ENCODE assay signal across 17 cellular contexts in the genomic region with DNA sequence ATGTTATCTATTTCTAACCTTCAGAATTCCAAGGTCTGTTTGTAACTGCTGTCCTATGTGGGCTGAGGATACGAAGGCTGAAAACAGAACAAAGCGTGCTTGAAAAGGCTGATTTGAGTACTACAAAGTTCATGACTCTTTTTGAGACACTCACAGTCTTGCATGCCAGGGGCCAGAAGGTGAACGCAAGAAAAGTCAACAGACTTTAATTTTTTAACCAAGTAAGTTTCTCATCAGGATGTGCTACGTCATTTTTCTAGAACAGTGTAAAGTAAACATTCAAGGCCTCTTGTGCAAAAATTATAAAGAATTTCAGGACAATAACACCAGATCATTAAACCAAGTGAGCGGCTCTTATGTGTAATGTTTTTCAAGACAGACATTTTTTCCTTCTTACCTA.
DNase-seq lines count a peak whose midpoint lies in the region; ATAC-seq, FAIRE-seq and TF ChIP-seq lines count a peak whose summit lies in the region.
"Had no signal": no experiment of that assay in that cellular context is flagged by ENCODE, and none has a peak within 500 bp of the region (broad histone marks: within the 10 kb centered on the region; RNA-seq: fewer than 3 reads in every experiment).

No MANE protein-coding gene starts in this region.

- H3K27ac ChIP-seq in liver (ENCODE audit: low read depth in 1 of 2, low read length in 2 of 2) (no peak overlapping the region), HepG2 (ENCODE audit: extremely low read length, insufficient read depth, low read length) (no peak overlapping the region), fibroblast of lung (ENCODE audit: insufficient read depth, low read length) (no peak overlapping the region)
- H3K27ac ChIP-seq: 22Rv1 had no signal

- H3K9ac ChIP-seq in liver (ENCODE audit: low read depth in 1 of 2, low read length in 2 of 2) (no peak overlapping the region), HepG2 (ENCODE audit: insufficient read depth, low read depth, low read length) (no peak overlapping the region), fibroblast of lung (ENCODE audit: insufficient read depth, low read length) (no peak overlapping the region)

- H2AFZ ChIP-seq in HepG2 (ENCODE audit: low read length) (no peak overlapping the region), fibroblast of lung (ENCODE audit: low read length) (no peak overlapping the region)

- H3K9me3 ChIP-seq in liver (ENCODE audit: control insufficient read depth in 4 of 4, low read length in 3 of 4) (no peaks in the 10 kb centered on the region), HepG2 (ENCODE audit: low read length) (no peaks in the 10 kb centered on the region), fibroblast of lung (ENCODE audit: control insufficient read depth, insufficient read depth, low read depth, low read length) (no peaks in the 10 kb centered on the region)
- H3K9me3 ChIP-seq: BE2C, MG63 had no signal

- POLR2A ChIA-PET in HepG2 (lab: Yijun Ruan, JAX) = no interaction called here

- TF ChIP-seq CTCF in liver (IDR thresholded peaks at IDR 0.05; ENCODE audit: low read depth, low read length, missing input control) (no peak), HepG2 (CRISPR knock-in tag; IDR thresholded peaks at IDR 0.05) (no peak), fibroblast of lung (conservative IDR thresholded peaks at IDR 0.05 in 1 of 2, IDR thresholded peaks at IDR 0.05 in 1 of 2; ENCODE audit: low read depth in 1 of 2, low read length in 2 of 2) (no peak)

- no TSS peak for BruUV-seq in HepG2 (replicated peaks; lab: Mats Ljungman, UMichigan)

- H4K20me1 ChIP-seq in HepG2 (ENCODE audit: insufficient read depth, low read length) (no peaks in the 10 kb centered on the region), fibroblast of lung (ENCODE audit: control insufficient read depth, extremely low read depth, insufficient read depth, low read length) (no peaks in the 10 kb centered on the region)

- H3K27me3 ChIP-seq in liver (ENCODE audit: control insufficient read depth in 4 of 4, insufficient read depth in 4 of 4, low read length in 3 of 4) (no peaks in the 10 kb centered on the region), HepG2 (ENCODE audit: control insufficient read depth in 1 of 2, insufficient read depth in 2 of 2, low read length in 2 of 2) (no peaks in the 10 kb centered on the region), fibroblast of lung (ENCODE audit: control insufficient read depth, insufficient read depth, low read length) (no peaks in the 10 kb centered on the region)
- H3K27me3 ChIP-seq: BE2C had no signal

- in situ Hi-C loops in HepG2 (cut with HindIII; ENCODE audit: extremely low pct_ligation_motif_present, low pct_unique_long_range_greater_than_20kb) = no loop called here

- H3K4me3 ChIP-seq in liver (ENCODE audit: low read depth in 1 of 3, low read length in 3 of 3) (no peak overlapping the region), HepG2 (replicated peaks in 1 of 3; ENCODE audit: insufficient read depth in 1 of 3, low read depth in 2 of 3, low read length in 3 of 3) (no peak overlapping the region), fibroblast of lung (replicated peaks in 1 of 4; ENCODE audit: control extremely low read depth in 1 of 4, insufficient read depth in 1 of 4, low read depth in 3 of 4, low read length in 4 of 4) (no peak overlapping the region)
- H3K4me3 ChIP-seq: MG63 had no signal

- WGBS in liver = 63% methylated on average over 5 of the region's 5 CpGs
- WGBS in HepG2 (ENCODE audit: low lambda C conversion rate) = 13% methylated on average over 5 of the region's 5 CpGs

- no peak for ATAC-seq in HepG2
- no peak for ATAC-seq in HG03520 (IDR thresholded peaks at IDR 0.05; ENCODE audit: unreplicated experiment)
- no peak for ATAC-seq in HG02588 (IDR thresholded peaks at IDR 0.05; ENCODE audit: unreplicated experiment)
- ATAC-seq: Panc1 had no signal

- H3K36me3 ChIP-seq in liver (ENCODE audit: control insufficient read depth in 4 of 4, insufficient read depth in 3 of 4, low read depth in 1 of 4, low read length in 3 of 4) = no peaks in the 10 kb centered on the region
- no peaks in the 10 kb centered on the region for H3K36me3 ChIP-seq in HepG2 (replicated peaks in 1 of 2; ENCODE audit: control insufficient read depth in 1 of 2, insufficient read depth in 2 of 2, low read length in 2 of 2)
- no peaks in the 10 kb centered on the region for H3K36me3 ChIP-seq in fibroblast of lung (ENCODE audit: control insufficient read depth, insufficient read depth, low read length)
- H3K36me3 ChIP-seq: BE2C, MG63 had no signal

- no peak overlapping the region for H3K4me2 ChIP-seq in HepG2 (ENCODE audit: low read depth, low read length)
- no peak overlapping the region for H3K4me2 ChIP-seq in fibroblast of lung (ENCODE audit: extremely low read depth, insufficient read depth, low read length)

- H3K4me1 ChIP-seq in liver (ENCODE audit: control insufficient read depth in 4 of 4, insufficient read depth in 4 of 4, low read length in 3 of 4) (no peaks in the 10 kb centered on the region), HepG2 (ENCODE audit: insufficient read depth, low read length) (no peaks in the 10 kb centered on the region), fibroblast of lung (ENCODE audit: control insufficient read depth, extremely low read depth, insufficient read depth, low read length) (no peaks in the 10 kb centered on the region)
- H3K4me1 ChIP-seq: BE2C had no signal

- no peak for FAIRE-seq in HepG2 (lab: Jason Lieb, UNC)

- CTCF ChIA-PET in HepG2 (lab: Yijun Ruan, JAX; ENCODE audit: low intra/inter-chr PET ratio, low total read pairs) = no interaction called here

- TF ChIP-seq EP300 in HepG2 (IDR thresholded peaks at IDR 0.05; ENCODE audit: low read depth in 2 of 2, low read length in 2 of 2) (no peak), HepG2 (CRISPR knock-in tag; IDR thresholded peaks at IDR 0.05; ENCODE audit: borderline replicate concordance) (no peak)

- intact Hi-C loops in HepG2 (cut with micrococcal nuclease; ENCODE audit: unreplicated experiment) = no loop called here

- H3K79me2 ChIP-seq in HepG2 (ENCODE audit: insufficient read depth, low read length) (no peaks in the 10 kb centered on the region), fibroblast of lung (ENCODE audit: control insufficient read depth, insufficient read depth, low read length) (no peaks in the 10 kb centered on the region)

- TF ChIP-seq RAD21 in liver (IDR thresholded peaks at IDR 0.05) (peak in 1 of 2 donors; percentile 16), HepG2 (CRISPR knock-in tag; IDR thresholded peaks at IDR 0.05) (no peak)

- DNase-seq in HepG2 (ENCODE audit: low spot score) (no peak), fibroblast of lung (ENCODE audit: low read depth in 2 of 2) (peak; percentile 41 to 73), non-pigmented ciliary epithelial cell (ENCODE audit: low read depth) (peak; percentile 57), Ammon's horn (ENCODE audit: low spot score) (no peak), NCI-H1105 treated with DMSO at 0.1 percent for 48 hours (lab: John Stamatoyannopoulos, UW) (no peak)
- DNase-seq: BE2C; CD4-positive, alpha-beta memory T cell; H9; MG63; NCI-H1092; NCI-H2227 treated with DMSO at 0.1 percent for 48 hours; NCI-H524 had no signal

- TF ChIP-seq POLR2A in HepG2 (IDR thresholded peaks at IDR 0.05; ENCODE audit: insufficient read depth in 1 of 2, low read depth in 2 of 2, low read length in 2 of 2) = no peak

TF ChIP-seq in liver, 16 proteins besides CTCF, POLR2A, EP300 and RAD21 (continues in another document):
- TF ChIP-seq YY1 (IDR thresholded peaks at IDR 0.05) (no peak), FOXA2 (IDR thresholded peaks at IDR 0.05) (no peak), MAX (IDR thresholded peaks at IDR 0.05) (no peak), SP1 (IDR thresholded peaks at IDR 0.05) (peak; percentile 13), ATF3 (IDR thresholded peaks at IDR 0.05) (no peak), EGR1 (IDR thresholded peaks at IDR 0.05; ENCODE audit: low read depth in 2 of 2) (no peak), HNF4A (conservative IDR thresholded peaks at IDR 0.05) (no peak), RXRA (IDR thresholded peaks at IDR 0.05) (peak; percentile 25 to 29), FOXA1 (IDR thresholded peaks at IDR 0.05) (no peak), JUND (IDR thresholded peaks at IDR 0.05) (no peak), NR2F2 (IDR thresholded peaks at IDR 0.05) (peak; percentile 93), GABPA (IDR thresholded peaks at IDR 0.05 in 1 of 2, conservative IDR thresholded peaks at IDR 0.05 in 1 of 2) (no peak)

TF ChIP-seq in HepG2, 621 proteins besides CTCF, POLR2A, EP300 and RAD21 (continues in another document):
- no peak for TF ChIP-seq ZNF24 (IDR thresholded peaks at IDR 0.05)
- TF ChIP-seq, protein P1, sequence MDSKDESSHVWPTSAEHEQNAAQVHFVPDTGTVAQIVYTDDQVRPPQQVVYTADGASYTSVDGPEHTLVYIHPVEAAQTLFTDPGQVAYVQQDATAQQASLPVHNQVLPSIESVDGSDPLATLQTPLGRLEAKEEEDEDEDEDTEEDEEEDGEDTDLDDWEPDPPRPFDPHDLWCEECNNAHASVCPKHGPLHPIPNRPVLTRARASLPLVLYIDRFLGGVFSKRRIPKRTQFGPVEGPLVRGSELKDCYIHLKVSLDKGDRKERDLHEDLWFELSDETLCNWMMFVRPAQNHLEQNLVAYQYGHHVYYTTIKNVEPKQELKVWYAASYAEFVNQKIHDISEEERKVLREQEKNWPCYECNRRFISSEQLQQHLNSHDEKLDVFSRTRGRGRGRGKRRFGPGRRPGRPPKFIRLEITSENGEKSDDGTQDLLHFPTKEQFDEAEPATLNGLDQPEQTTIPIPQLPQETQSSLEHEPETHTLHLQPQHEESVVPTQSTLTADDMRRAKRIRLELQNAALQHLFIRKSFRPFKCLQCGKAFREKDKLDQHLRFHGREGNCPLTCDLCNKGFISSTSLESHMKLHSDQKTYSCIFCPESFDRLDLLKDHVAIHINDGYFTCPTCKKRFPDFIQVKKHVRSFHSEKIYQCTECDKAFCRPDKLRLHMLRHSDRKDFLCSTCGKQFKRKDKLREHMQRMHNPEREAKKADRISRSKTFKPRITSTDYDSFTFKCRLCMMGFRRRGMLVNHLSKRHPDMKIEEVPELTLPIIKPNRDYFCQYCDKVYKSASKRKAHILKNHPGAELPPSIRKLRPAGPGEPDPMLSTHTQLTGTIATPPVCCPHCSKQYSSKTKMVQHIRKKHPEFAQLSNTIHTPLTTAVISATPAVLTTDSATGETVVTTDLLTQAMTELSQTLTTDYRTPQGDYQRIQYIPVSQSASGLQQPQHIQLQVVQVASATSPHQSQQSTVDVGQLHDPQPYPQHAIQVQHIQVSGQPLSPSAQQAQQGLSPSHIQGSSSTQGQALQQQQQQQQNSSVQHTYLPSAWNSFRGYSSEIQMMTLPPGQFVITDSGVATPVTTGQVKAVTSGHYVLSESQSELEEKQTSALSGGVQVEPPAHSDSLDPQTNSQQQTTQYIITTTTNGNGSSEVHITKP (CRISPR knock-in tag; IDR thresholded peaks at IDR 0.05; ENCODE audit: low read depth) = no peak

Comparison
In these comparisons a context has a peak if more than half of its experiments do, and no peak if none do; other contexts are left out.
1. DNase-seq: peak in fibroblast of lung (2 of 2) and non-pigmented ciliary epithelial cell (single experiment); none in HepG2 (single experiment), Ammon's horn (single experiment) and NCI-H1105 treated with DMSO at 0.1 percent for 48 hours (single experiment).